In genomic region chr13:39536906-39537305, GRCh38 we compare ENCODE assay signal across 1 cellular context.
TF ChIP-seq lines count a peak whose summit lies in the region.

No MANE protein-coding gene starts in this region.

TF ChIP-seq in IMR-90, 13 proteins besides CTCF, POLR2A, EP300 and RAD21 (continued from another document):
- TF ChIP-seq, protein P1, sequence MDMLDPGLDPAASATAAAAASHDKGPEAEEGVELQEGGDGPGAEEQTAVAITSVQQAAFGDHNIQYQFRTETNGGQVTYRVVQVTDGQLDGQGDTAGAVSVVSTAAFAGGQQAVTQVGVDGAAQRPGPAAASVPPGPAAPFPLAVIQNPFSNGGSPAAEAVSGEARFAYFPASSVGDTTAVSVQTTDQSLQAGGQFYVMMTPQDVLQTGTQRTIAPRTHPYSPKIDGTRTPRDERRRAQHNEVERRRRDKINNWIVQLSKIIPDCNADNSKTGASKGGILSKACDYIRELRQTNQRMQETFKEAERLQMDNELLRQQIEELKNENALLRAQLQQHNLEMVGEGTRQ (IDR thresholded peaks at IDR 0.05; ENCODE audit: low read depth, low read length), result no peak
- TF ChIP-seq BHLHE40 (IDR thresholded peaks at IDR 0.05; ENCODE audit: low read depth, low read length) (no peak), MXI1 (IDR thresholded peaks at IDR 0.05; ENCODE audit: borderline replicate concordance, low read depth, low read length) (no peak), RFX5 (IDR thresholded peaks at IDR 0.05; ENCODE audit: low read depth, low read length) (no peak), CEBPB (IDR thresholded peaks at IDR 0.05; ENCODE audit: low read depth, low read length) (no peak), CHD1 (IDR thresholded peaks at IDR 0.05; ENCODE audit: low read depth, low read length) (no peak), SMC3 (IDR thresholded peaks at IDR 0.05; ENCODE audit: low read depth, low read length) (no peak), RCOR1 (IDR thresholded peaks at IDR 0.05; ENCODE audit: insufficient replicate concordance, low read length) (no peak), MAZ (IDR thresholded peaks at IDR 0.05; ENCODE audit: borderline replicate concordance, low read depth, low read length) (no peak), NFE2L2 (IDR thresholded peaks at IDR 0.05; ENCODE audit: low read depth, low read length) (no peak)
- TF ChIP-seq, protein P2, sequence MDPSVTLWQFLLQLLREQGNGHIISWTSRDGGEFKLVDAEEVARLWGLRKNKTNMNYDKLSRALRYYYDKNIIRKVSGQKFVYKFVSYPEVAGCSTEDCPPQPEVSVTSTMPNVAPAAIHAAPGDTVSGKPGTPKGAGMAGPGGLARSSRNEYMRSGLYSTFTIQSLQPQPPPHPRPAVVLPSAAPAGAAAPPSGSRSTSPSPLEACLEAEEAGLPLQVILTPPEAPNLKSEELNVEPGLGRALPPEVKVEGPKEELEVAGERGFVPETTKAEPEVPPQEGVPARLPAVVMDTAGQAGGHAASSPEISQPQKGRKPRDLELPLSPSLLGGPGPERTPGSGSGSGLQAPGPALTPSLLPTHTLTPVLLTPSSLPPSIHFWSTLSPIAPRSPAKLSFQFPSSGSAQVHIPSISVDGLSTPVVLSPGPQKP (IDR thresholded peaks at IDR 0.05; ENCODE audit: borderline replicate concordance, low read depth, low read length), result no peak
